In the genomic region with DNA sequence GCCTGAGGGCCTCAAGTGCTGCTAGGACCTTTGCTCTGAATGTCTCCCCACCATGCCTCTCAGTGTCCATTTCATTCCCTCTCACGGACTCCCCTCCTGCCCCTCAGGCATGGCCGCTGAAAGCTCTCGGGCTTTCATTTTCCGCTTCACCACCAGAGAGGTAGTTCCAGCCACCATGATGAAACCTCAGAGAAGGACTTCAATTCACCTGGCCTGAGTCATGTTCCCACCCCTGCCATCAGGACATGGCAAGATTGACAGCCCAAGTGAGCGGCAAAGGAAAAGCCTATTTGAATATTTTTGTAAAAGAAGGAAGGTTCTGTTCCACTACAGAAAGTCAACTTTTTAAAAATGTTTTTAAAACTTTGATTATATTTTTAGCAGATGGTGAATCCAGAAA, we compare ENCODE assay signal across 10 cellular contexts.
"Had no signal": no experiment of that assay in that cellular context is flagged by ENCODE, and none has a peak within 500 bp of the region (broad histone marks: within the 10 kb centered on the region; RNA-seq: fewer than 3 reads in every experiment).

No MANE protein-coding gene starts in this region.

- H3K27ac ChIP-seq: GM23248 had no signal

- H3K27ac Mint-ChIP-seq: HFFc6 had no signal

- H3K9ac ChIP-seq: GM23248 had no signal

- H3K4me1 ChIP-seq: HAP-1 had no signal

- H3K4me3 Mint-ChIP-seq: H9, HFFc6 had no signal

- FAIRE-seq: H1, H54 had no signal

- H2AFZ ChIP-seq: GM23248 had no signal

- H3K36me3 ChIP-seq: HAP-1 had no signal

- ATAC-seq: HCT116 had no signal

- DNase-seq: GM23248, GOT3, H7, H9, HCEC 1CT, HFFc6 had no signal

- H3K9me3 ChIP-seq: HAP-1 had no signal

- H3K4me3 ChIP-seq: GM23248, HAP-1 had no signal
